In the genomic region with DNA sequence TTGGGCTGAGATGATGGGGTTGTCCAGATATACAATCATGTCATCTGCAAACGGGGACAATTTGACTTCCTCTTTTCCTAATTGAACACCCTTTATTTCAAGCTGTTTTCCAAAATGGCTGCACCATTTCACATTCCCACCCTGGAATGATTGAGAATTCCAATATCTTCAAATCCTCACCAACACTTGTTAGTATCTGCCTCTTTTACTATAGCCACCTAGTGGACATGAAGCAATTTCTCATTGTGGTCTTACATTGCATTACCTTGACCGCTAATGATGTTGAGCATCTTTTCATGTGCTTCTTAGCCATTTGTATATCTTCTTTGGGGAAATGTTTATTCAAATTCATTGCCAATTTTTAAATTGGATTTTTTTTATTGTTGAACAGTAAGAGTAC, we compare ENCODE assay signal across 2 cellular contexts.
TF ChIP-seq lines count a peak whose summit lies in the region.

No MANE protein-coding gene starts in this region.

TF ChIP-seq in HepG2, 621 proteins besides CTCF, POLR2A, EP300 and RAD21:
- TF ChIP-seq KMT2B (CRISPR knock-in tag; IDR thresholded peaks at IDR 0.05) (no peak), ZNF7 (CRISPR knock-in tag; IDR thresholded peaks at IDR 0.05) (peak; percentile 81), KDM5A (IDR thresholded peaks at IDR 0.05; ENCODE audit: borderline replicate concordance, low read length) (no peak), SMARCC2 (IDR thresholded peaks at IDR 0.05) (no peak), NFATC3 (CRISPR knock-in tag; IDR thresholded peaks at IDR 0.05) (no peak), AKNA (CRISPR knock-in tag; IDR thresholded peaks at IDR 0.05; ENCODE audit: borderline replicate concordance) (no peak), HOXA5 (CRISPR knock-in tag; IDR thresholded peaks at IDR 0.05) (no peak)
- TF ChIP-seq, protein P1, sequence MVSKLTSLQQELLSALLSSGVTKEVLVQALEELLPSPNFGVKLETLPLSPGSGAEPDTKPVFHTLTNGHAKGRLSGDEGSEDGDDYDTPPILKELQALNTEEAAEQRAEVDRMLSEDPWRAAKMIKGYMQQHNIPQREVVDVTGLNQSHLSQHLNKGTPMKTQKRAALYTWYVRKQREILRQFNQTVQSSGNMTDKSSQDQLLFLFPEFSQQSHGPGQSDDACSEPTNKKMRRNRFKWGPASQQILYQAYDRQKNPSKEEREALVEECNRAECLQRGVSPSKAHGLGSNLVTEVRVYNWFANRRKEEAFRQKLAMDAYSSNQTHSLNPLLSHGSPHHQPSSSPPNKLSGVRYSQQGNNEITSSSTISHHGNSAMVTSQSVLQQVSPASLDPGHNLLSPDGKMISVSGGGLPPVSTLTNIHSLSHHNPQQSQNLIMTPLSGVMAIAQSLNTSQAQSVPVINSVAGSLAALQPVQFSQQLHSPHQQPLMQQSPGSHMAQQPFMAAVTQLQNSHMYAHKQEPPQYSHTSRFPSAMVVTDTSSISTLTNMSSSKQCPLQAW (CRISPR knock-in tag; IDR thresholded peaks at IDR 0.05) = no peak

TF ChIP-seq in H1, 55 proteins besides CTCF, POLR2A, EP300 and RAD21 (continued from another document):
- TF ChIP-seq, protein P2, sequence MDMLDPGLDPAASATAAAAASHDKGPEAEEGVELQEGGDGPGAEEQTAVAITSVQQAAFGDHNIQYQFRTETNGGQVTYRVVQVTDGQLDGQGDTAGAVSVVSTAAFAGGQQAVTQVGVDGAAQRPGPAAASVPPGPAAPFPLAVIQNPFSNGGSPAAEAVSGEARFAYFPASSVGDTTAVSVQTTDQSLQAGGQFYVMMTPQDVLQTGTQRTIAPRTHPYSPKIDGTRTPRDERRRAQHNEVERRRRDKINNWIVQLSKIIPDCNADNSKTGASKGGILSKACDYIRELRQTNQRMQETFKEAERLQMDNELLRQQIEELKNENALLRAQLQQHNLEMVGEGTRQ (IDR thresholded peaks at IDR 0.05; ENCODE audit: low read length) = no peak
- no peak for TF ChIP-seq GTF2F1 (IDR thresholded peaks at IDR 0.05; ENCODE audit: borderline replicate concordance, low read depth, low read length)
- TF ChIP-seq GABPA (IDR thresholded peaks at IDR 0.05; ENCODE audit: borderline replicate concordance, insufficient read depth, low read length) = no peak
- TF ChIP-seq CEBPB (IDR thresholded peaks at IDR 0.05; ENCODE audit: low read depth, low read length) = no peak
- no peak for TF ChIP-seq BRCA1 (IDR thresholded peaks at IDR 0.05; ENCODE audit: low read depth, low read length)
- TF ChIP-seq CREB1 (IDR thresholded peaks at IDR 0.05) = no peak
- no peak for TF ChIP-seq ZNF274 (IDR thresholded peaks at IDR 0.05; ENCODE audit: borderline replicate concordance, extremely low read depth, low read length)
- no peak for TF ChIP-seq FOSL1 (IDR thresholded peaks at IDR 0.05; ENCODE audit: insufficient read depth, low read depth, low read length)
- no peak for TF ChIP-seq CHD1 (IDR thresholded peaks at IDR 0.05; ENCODE audit: low read depth, low read length)
- TF ChIP-seq NRF1 (IDR thresholded peaks at IDR 0.05; ENCODE audit: low read depth, low read length) = no peak
